28 cellular contexts compared by ENCODE assay signal in genomic region chr4:186169942-186170802, GRCh38. TPM values are rescaled to one million over a fixed set of nuclear protein-coding genes. Genes with fewer than 3 reads are reported as not detected.
DNase-seq lines count a peak whose midpoint lies in the region; ATAC-seq and TF ChIP-seq lines count a peak whose summit lies in the region.
"Had no signal": no experiment of that assay in that cellular context is flagged by ENCODE, and none has a peak within 500 bp of the region (broad histone marks: within the 10 kb centered on the region; RNA-seq: fewer than 3 reads in every experiment).

No MANE protein-coding gene starts in this region.

- H2AFZ ChIP-seq in SK-N-SH (ENCODE audit: low read depth) (no peak overlapping the region), Karpas-422 (ENCODE audit: low read length) (peak overlapping the region; percentile 67; the same call in 1 of the 2 replicates)

- ATAC-seq in SK-N-SH treated with all-trans-retinoic acid at 6 μM for 48 hours = peak; percentile 49; the same call in 2 of the 3 replicates
- ATAC-seq in gastroesophageal sphincter = peak; percentile 28
- peak; percentile 36 for ATAC-seq in upper lobe of right lung
- ATAC-seq in HG03469 (IDR thresholded peaks at IDR 0.05; ENCODE audit: unreplicated experiment) = no peak
- ATAC-seq: activated naive CD4-positive, alpha-beta T cell treated with anti-CD3 and anti-CD28 coated beads, Interleukin-2, amount 50 U/mL, for 72 hours; activated T-cell treated with anti-CD3 and anti-CD28 coated beads, Interleukin-2, amount 50 U/mL, for 72 hours; foreskin keratinocyte; natural killer cell had no signal

- no peaks in the 10 kb centered on the region for H3K27me3 Mint-ChIP-seq in activated naive CD4-positive, alpha-beta T cell treated with anti-CD3 and anti-CD28 coated beads for 36 hours (ENCODE audit: low read depth)
- H3K27me3 Mint-ChIP-seq: stimulated activated naive CD8-positive, alpha-beta T cell treated with anti-CD3 and anti-CD28 coated beads, Interleukin-15, Interleukin-2, amounts not matched to agents 100 ng/mL and 50 ng/mL, for 24 hours had no signal

- H3K4me3 Mint-ChIP-seq in activated naive CD4-positive, alpha-beta T cell treated with anti-CD3 and anti-CD28 coated beads for 36 hours = no peak overlapping the region
- H3K4me3 Mint-ChIP-seq: activated T-cell treated with anti-CD3 and anti-CD28 coated beads, Interleukin-2, amount 50 U/mL, for 72 hours; IgD-negative memory B cell; natural killer cell; stimulated activated naive CD8-positive, alpha-beta T cell treated with anti-CD3 and anti-CD28 coated beads, Interleukin-15, Interleukin-2, amounts not matched to agents 100 ng/mL and 50 ng/mL, for 24 hours had no signal

- no peak for TF ChIP-seq POLR2A in gastroesophageal sphincter (IDR thresholded peaks at IDR 0.05)

- H3K27ac ChIP-seq in SK-N-SH (ENCODE audit: low read depth in 2 of 2, low read length in 1 of 2) (no peak overlapping the region), Karpas-422 (ENCODE audit: low read length) (peak overlapping the region; percentile 84), gastroesophageal sphincter (no peak overlapping the region), upper lobe of right lung (no peak overlapping the region)
- H3K27ac ChIP-seq: colonic mucosa, foreskin keratinocyte, prostate gland, SJCRH30 had no signal

- no peaks in the 10 kb centered on the region for H3K79me2 ChIP-seq in SK-N-SH (ENCODE audit: insufficient read depth)
- no peaks in the 10 kb centered on the region for H3K79me2 ChIP-seq in Karpas-422 (ENCODE audit: low read length)

- 44% methylated on average over 5 of the region's 16 CpGs for WGBS in SK-N-SH (ENCODE audit: low lambda C conversion rate)
- WGBS in gastroesophageal sphincter (ENCODE audit: low coverage in 1 of 2), 2 donors = 90 to 100% methylated on average over 2 to 3 of the region's 16 CpGs

- intact Hi-C loops in upper lobe of right lung (cut with DNase I) = no loop called here
- intact Hi-C loops in activated naive CD4-positive, alpha-beta T cell treated with anti-CD3 and anti-CD28 coated beads for 36 hours (cut with micrococcal nuclease) = no loop called here

- POLR2A ChIA-PET in SK-N-SH (lab: Yijun Ruan, JAX) = no interaction called here

- H3K36me3 ChIP-seq in SK-N-SH (replicated peaks in 1 of 2; ENCODE audit: control insufficient read depth in 1 of 2, insufficient read depth in 2 of 2, low read length in 1 of 2) (no peaks in the 10 kb centered on the region), Karpas-422 (ENCODE audit: insufficient read depth, low read length) (no peaks in the 10 kb centered on the region), gastroesophageal sphincter (peaks cover 0 to 38% of the 10 kb centered on the region in 2 donors), upper lobe of right lung (no peaks in the 10 kb centered on the region)
- H3K36me3 ChIP-seq: colonic mucosa, prostate gland, SJCRH30 had no signal

- TF ChIP-seq EP300 in SK-N-SH (IDR thresholded peaks at IDR 0.05; ENCODE audit: borderline replicate concordance in 1 of 2, low read depth in 1 of 2, low read length in 1 of 2) (no peak), gastroesophageal sphincter (IDR thresholded peaks at IDR 0.05) (no peak)

- H3K27ac Mint-ChIP-seq in activated naive CD4-positive, alpha-beta T cell treated with anti-CD3 and anti-CD28 coated beads for 36 hours = no peak overlapping the region
- H3K27ac Mint-ChIP-seq: activated naive CD4-positive, alpha-beta T cell treated with anti-CD3 and anti-CD28 coated beads, Interleukin-2, amount 50 U/mL, for 72 hours; activated T-cell treated with anti-CD3 and anti-CD28 coated beads, Interleukin-2, amount 50 U/mL, for 72 hours; IgD-negative memory B cell; natural killer cell; stimulated activated naive CD8-positive, alpha-beta T cell treated with anti-CD3 and anti-CD28 coated beads, Interleukin-15, Interleukin-2, amounts not matched to agents 100 ng/mL and 50 ng/mL, for 24 hours had no signal

- H3K4me1 ChIP-seq in SK-N-SH (ENCODE audit: control insufficient read depth in 1 of 2, insufficient read depth in 2 of 2, low read depth in 1 of 2, low read length in 1 of 2) (no peaks in the 10 kb centered on the region), Karpas-422 (ENCODE audit: low read length) (peaks cover 43% of the 10 kb centered on the region), gastroesophageal sphincter (no peaks in the 10 kb centered on the region), upper lobe of right lung (no peaks in the 10 kb centered on the region)
- H3K4me1 ChIP-seq: colonic mucosa, foreskin keratinocyte, prostate gland, SJCRH30 had no signal

- H3K9ac ChIP-seq in SK-N-SH (no peak overlapping the region), Karpas-422 (ENCODE audit: low read length) (peak overlapping the region; percentile 38)

- H3K4me2 ChIP-seq in SK-N-SH (no peak overlapping the region), Karpas-422 (ENCODE audit: low read depth, low read length, poor library complexity, severe bottlenecking) (peak overlapping the region; percentile 52)

- H3K27me3 ChIP-seq in SK-N-SH (ENCODE audit: insufficient read depth) (no peaks in the 10 kb centered on the region), Karpas-422 (ENCODE audit: low read length) (no peaks in the 10 kb centered on the region), gastroesophageal sphincter (no peaks in the 10 kb centered on the region), upper lobe of right lung (no peaks in the 10 kb centered on the region)
- H3K27me3 ChIP-seq: colonic mucosa, foreskin keratinocyte, SJCRH30 had no signal

- no peaks in the 10 kb centered on the region for H3K4me1 Mint-ChIP-seq in activated naive CD4-positive, alpha-beta T cell treated with anti-CD3 and anti-CD28 coated beads for 36 hours (ENCODE audit: low read depth)
- H3K4me1 Mint-ChIP-seq: IgD-negative memory B cell, natural killer cell had no signal

- no peaks in the 10 kb centered on the region for H3K9me3 ChIP-seq in SK-N-SH
- H3K9me3 ChIP-seq in Karpas-422 (ENCODE audit: low read length) = no peaks in the 10 kb centered on the region
- no peaks in the 10 kb centered on the region for H3K9me3 ChIP-seq in gastroesophageal sphincter
- H3K9me3 ChIP-seq in upper lobe of right lung = no peaks in the 10 kb centered on the region
- H3K9me3 ChIP-seq: colonic mucosa, prostate gland, SJCRH30 had no signal

- DNase-seq in SK-N-SH = no peak
- peak; percentile 78 for DNase-seq in Karpas-422
- no peak for DNase-seq in upper lobe of right lung
- DNase-seq in activated naive CD4-positive, alpha-beta T cell treated with anti-CD3 and anti-CD28 coated beads for 36 hours = no peak
- DNase-seq in NCI-H226 = no peak
- DNase-seq: activated CD8-positive, alpha-beta memory T cell treated with anti-CD3 and anti-CD28 coated beads for 24 hours; activated T-cell treated with anti-CD3 and anti-CD28 coated beads, Interleukin-2, amount 50 U/mL, for 72 hours; CD4-positive, CD25-positive, alpha-beta regulatory T cell; colonic mucosa; foreskin keratinocyte; MM.1S; natural killer cell; NCI-H187; NCI-H2227 treated with DMSO at 0.1 percent for 48 hours; NCI-H82; OCI-M1; SJCRH30; stimulated activated CD4-positive, alpha-beta T cell treated with anti-CD3 and anti-CD28 coated beads, Interleukin-2, amount 100 ng/mL, for 24 hours had no signal

- TF ChIP-seq RAD21 in SK-N-SH (IDR thresholded peaks at IDR 0.05; ENCODE audit: low read length) = no peak

- H3K9me3 Mint-ChIP-seq in activated naive CD4-positive, alpha-beta T cell treated with anti-CD3 and anti-CD28 coated beads for 36 hours = no peaks in the 10 kb centered on the region
- H3K9me3 Mint-ChIP-seq: activated naive CD4-positive, alpha-beta T cell treated with anti-CD3 and anti-CD28 coated beads, Interleukin-2, amount 50 U/mL, for 72 hours; activated T-cell treated with anti-CD3 and anti-CD28 coated beads, Interleukin-2, amount 50 U/mL, for 72 hours; CD4-positive, CD25-positive, alpha-beta regulatory T cell; IgD-negative memory B cell; natural killer cell; stimulated activated naive CD8-positive, alpha-beta T cell treated with anti-CD3 and anti-CD28 coated beads, Interleukin-15, Interleukin-2, amounts not matched to agents 100 ng/mL and 50 ng/mL, for 24 hours had no signal

- no peaks in the 10 kb centered on the region for H4K20me1 ChIP-seq in SK-N-SH (ENCODE audit: insufficient read depth)
- H4K20me1 ChIP-seq in Karpas-422 (ENCODE audit: insufficient read depth, low read depth, low read length) = no peaks in the 10 kb centered on the region

- H3K4me3 ChIP-seq in SK-N-SH (ENCODE audit: low read depth in 2 of 2, low read length in 1 of 2) (no peak overlapping the region), Karpas-422 (ENCODE audit: low read length) (peak overlapping the region; percentile 38; the same call in 1 of the 2 replicates), gastroesophageal sphincter (no peak overlapping the region), upper lobe of right lung (no peak overlapping the region)
- H3K4me3 ChIP-seq: colonic mucosa, prostate gland, SJCRH30 had no signal

- H3K9me2 ChIP-seq in SK-N-SH (no peaks in the 10 kb centered on the region), Karpas-422 (replicated peaks; ENCODE audit: insufficient read depth, low read length) (no peaks in the 10 kb centered on the region)

- H3F3A ChIP-seq in SK-N-SH (replicated peaks; ENCODE audit: insufficient read depth) = no peaks in the 10 kb centered on the region

- H3K36me3 Mint-ChIP-seq in activated naive CD4-positive, alpha-beta T cell treated with anti-CD3 and anti-CD28 coated beads for 36 hours (ENCODE audit: low read depth) = no peaks in the 10 kb centered on the region
- H3K36me3 Mint-ChIP-seq: CD4-positive, CD25-positive, alpha-beta regulatory T cell; IgD-negative memory B cell; natural killer cell had no signal

- CTCF ChIA-PET in SK-N-SH (lab: Yijun Ruan, JAX) = interaction anchor here (1.0 to 1.4 kb wide), 2 partner anchors 14 to 20 kb away, joined by 4 to 5 read pairs; no protein-coding TSS in a partner anchor
- CTCF ChIA-PET in activated naive CD4-positive, alpha-beta T cell treated with anti-CD3 and anti-CD28 coated beads for 36 hours (lab: Charles Lee) = interaction anchor here (0.6 to 1.2 kb wide), 3 partner anchors 20 to 132 kb away, joined by 3 read pairs; no protein-coding TSS in a partner anchor

- no peak for TF ChIP-seq CTCF in SK-N-SH (IDR thresholded peaks at IDR 0.05)
- no peak for TF ChIP-seq CTCF in gastroesophageal sphincter (IDR thresholded peaks at IDR 0.05)
- TF ChIP-seq CTCF in upper lobe of right lung (IDR thresholded peaks at IDR 0.05) = no peak

RNA-seq across cellular contexts. Expression of gene CYP4V2, which starts 21.2 kb away (rescaled TPM):
- polyA plus RNA-seq in SK-N-SH (2012; rRNA removed) = 7.8 and 10.0 TPM in 2 replicates
- 10.4 and 11.7 TPM in 2 replicates for polyA plus RNA-seq in SK-N-SH (2012; cell fraction: cytosol; rRNA removed)
- 14.5 and 17.6 TPM in 2 replicates for polyA plus RNA-seq in SK-N-SH (2012; cell fraction: nucleus; rRNA removed)
- total RNA-seq in Karpas-422 (2014; rRNA removed; shearing (Covaris generic); ENCODE audit: low replicate concordance) = 45.7 and 61.3 TPM in 2 replicates
- total RNA-seq in gastroesophageal sphincter (10 to 100 TPM; 25.6 to 44.7 (median 32.5) TPM), upper lobe of right lung (35.4 TPM)
- 1 to 10 TPM; 3.3 TPM for total RNA-seq in activated naive CD4-positive, alpha-beta T cell treated with anti-CD3 and anti-CD28 coated beads for 36 hours

RNA-seq across cellular contexts. Expression of gene KLKB1, which starts 57.1 kb away (rescaled TPM):
- 0.03 and 0.12 TPM in 2 replicates for polyA plus RNA-seq in SK-N-SH (2012; rRNA removed)
- polyA plus RNA-seq in SK-N-SH (2012; cell fraction: cytosol; rRNA removed) = not detected in 2 replicates
- polyA plus RNA-seq in SK-N-SH (2012; cell fraction: nucleus; rRNA removed) = 0.13 and 0.23 TPM in 2 replicates
- 1.9 and 5.1 TPM in 2 replicates for total RNA-seq in Karpas-422 (2014; rRNA removed; shearing (Covaris generic); ENCODE audit: low replicate concordance)
- total RNA-seq in gastroesophageal sphincter (1 to 10 TPM in 2 of 4 donors, under 1 TPM in 2; 0.81 to 3.1 (median 1.1) TPM), upper lobe of right lung (1.5 TPM)
- total RNA-seq in activated naive CD4-positive, alpha-beta T cell treated with anti-CD3 and anti-CD28 coated beads for 36 hours = not detected
- total RNA-seq: A172, endothelial cell of umbilical vein, foreskin keratinocyte, mesenteric fat pad, SJCRH30 had no signal
- polyA plus RNA-seq: endothelial cell of umbilical vein, foreskin keratinocyte had no signal
